Comparison of ENCODE assay signal across 13 cellular contexts in genomic region chr9:114371343-114371985, GRCh38. TPM values are rescaled to one million over a fixed set of nuclear protein-coding genes. Genes with fewer than 3 reads are reported as not detected.
DNase-seq lines count a peak whose midpoint lies in the region; ATAC-seq, FAIRE-seq and TF ChIP-seq lines count a peak whose summit lies in the region.
"Had no signal": no experiment of that assay in that cellular context is flagged by ENCODE, and none has a peak within 500 bp of the region (broad histone marks: within the 10 kb centered on the region; RNA-seq: fewer than 3 reads in every experiment).

No MANE protein-coding gene starts in this region.

- no peak overlapping the region for H2BK12ac ChIP-seq in neuronal stem cell (ENCODE audit: low read length)

- peaks cover 86% of the 10 kb centered on the region for H3K36me3 Mint-ChIP-seq in central memory CD8-positive, alpha-beta T cell (ENCODE audit: insufficient read depth)

- no peak overlapping the region for H2BK15ac ChIP-seq in neuronal stem cell (ENCODE audit: low read length)

- peak overlapping the region; percentile 62 for H2AK5ac ChIP-seq in neuronal stem cell (ENCODE audit: low read depth, low read length)

- no peak overlapping the region for H3K14ac ChIP-seq in neuronal stem cell (ENCODE audit: low read length)

- H2BK5ac ChIP-seq in neuronal stem cell (ENCODE audit: low read length), result no peak overlapping the region

- peak overlapping the region; percentile 79 for H4K91ac ChIP-seq in neuronal stem cell (ENCODE audit: low read depth, low read length, poor library complexity)

- peak overlapping the region; percentile 99 for H3K27ac ChIP-seq in OCI-LY1 (ENCODE audit: low read depth, low read length, poor library complexity, severe bottlenecking)
- H3K27ac ChIP-seq in neuronal stem cell (replicated peaks; ENCODE audit: low read length), result no peak overlapping the region
- H3K27ac ChIP-seq: cardiac muscle cell had no signal

- H3K9ac ChIP-seq in OCI-LY1 (ENCODE audit: low read length) (peak overlapping the region; percentile 69; the same call in 1 of the 2 replicates), neuronal stem cell (ENCODE audit: low read depth, low read length, poor library complexity) (no peak overlapping the region)

- H3K27me3 ChIP-seq in OCI-LY1 (ENCODE audit: insufficient read depth, low read length), result no peaks in the 10 kb centered on the region
- H3K27me3 ChIP-seq in neuronal stem cell (ENCODE audit: control insufficient read depth in 3 of 3, insufficient read depth in 3 of 3, low read depth in 1 of 3, low read length in 3 of 3), result no peaks in the 10 kb centered on the region
- H3K27me3 ChIP-seq: cardiac muscle cell, gastrocnemius medialis had no signal

- H4K8ac ChIP-seq in neuronal stem cell (ENCODE audit: low read depth, low read length), result no peak overlapping the region

- no peaks in the 10 kb centered on the region for H3K79me1 ChIP-seq in neuronal stem cell (ENCODE audit: low read depth, low read length)

- WGBS in neuronal stem cell (ENCODE audit: extremely low coverage in 2 of 2, insufficient read length in 2 of 2, insufficient replicate concordance in 1 of 2), 2 donors, result no CpG with 5 or more reads among the region's 7 CpGs

- no peak overlapping the region for H2AFZ ChIP-seq in OCI-LY1 (ENCODE audit: low read length)
- H2AFZ ChIP-seq in neuronal stem cell (ENCODE audit: low read length), result no peak overlapping the region

- no peak overlapping the region for H3K18ac ChIP-seq in neuronal stem cell (ENCODE audit: low read length)

- H3K9me2 ChIP-seq in OCI-LY1 (ENCODE audit: low read depth, low read length), result no peaks in the 10 kb centered on the region

- no peaks in the 10 kb centered on the region for H4K20me1 ChIP-seq in OCI-LY1 (ENCODE audit: insufficient read depth, low read length)

- H3K36me3 ChIP-seq in OCI-LY1 (ENCODE audit: insufficient read depth, low read length), result peaks cover 51% of the 10 kb centered on the region
- peaks cover 4 to 25% of the 10 kb centered on the region in 2 donors for H3K36me3 ChIP-seq in neuronal stem cell (replicated peaks in 1 of 2; ENCODE audit: control insufficient read depth in 2 of 2, insufficient read depth in 2 of 2, low read length in 2 of 2)
- H3K36me3 ChIP-seq: gastrocnemius medialis had no signal

- DNase-seq in GM12891 (ENCODE audit: insufficient read length, low spot score) (no peak), neuronal stem cell (ENCODE audit: low spot score) (no peak), DMS79 treated with DMSO at 0.1 percent for 48 hours (lab: John Stamatoyannopoulos, UW) (no peak), hepatic stellate cell (ENCODE audit: low spot score) (no peak), DMS114 treated with DMSO at 0.1 percent for 48 hours (lab: John Stamatoyannopoulos, UW; ENCODE audit: unreplicated experiment) (no peak)
- no peak for DNase-seq in central memory CD8-positive, alpha-beta T cell (ENCODE audit: low spot score in 2 of 2)
- DNase-seq: gastrocnemius medialis; NCI-H187 treated with DMSO at 0.1 percent for 48 hours; stimulated activated naive CD4-positive, alpha-beta T cell treated with Interleukin-2 at 50 U/mL for 16 hours had no signal

- no peak overlapping the region for H3K4ac ChIP-seq in neuronal stem cell (ENCODE audit: low read length)

- no peaks in the 10 kb centered on the region for H3K27me3 Mint-ChIP-seq in central memory CD8-positive, alpha-beta T cell

- no peak overlapping the region for H2BK120ac ChIP-seq in neuronal stem cell (ENCODE audit: low read depth, low read length)

- no peaks in the 10 kb centered on the region for H3K79me2 ChIP-seq in OCI-LY1 (ENCODE audit: insufficient read depth, low read length)

- H3K4me2 ChIP-seq in OCI-LY1 (ENCODE audit: low read length) (peak overlapping the region; percentile 59; the same call in 1 of the 2 replicates), neuronal stem cell (ENCODE audit: insufficient read depth, low read length, poor library complexity, severe bottlenecking) (no peak overlapping the region)

- peak overlapping the region; percentile 72 for H3K4me3 Mint-ChIP-seq in central memory CD8-positive, alpha-beta T cell
- H3K4me3 Mint-ChIP-seq: mesothelial cell of epicardium had no signal

- H3K27ac Mint-ChIP-seq in central memory CD8-positive, alpha-beta T cell (ENCODE audit: low read depth), result peak overlapping the region; percentile 89
- H3K27ac Mint-ChIP-seq: mesothelial cell of epicardium had no signal

- peaks cover 6% of the 10 kb centered on the region for H3F3A ChIP-seq in OCI-LY1 (ENCODE audit: insufficient read depth, low read length)

- peaks cover 91% of the 10 kb centered on the region for H3K4me1 ChIP-seq in OCI-LY1 (ENCODE audit: insufficient read depth, low read length, severe bottlenecking)
- peaks cover 15 to 22% of the 10 kb centered on the region in 2 donors for H3K4me1 ChIP-seq in neuronal stem cell (ENCODE audit: control insufficient read depth in 2 of 2, insufficient read depth in 1 of 2, low read depth in 1 of 2, low read length in 2 of 2)

- H3K4me3 ChIP-seq in OCI-LY1 (ENCODE audit: low read depth, low read length, poor library complexity, severe bottlenecking) (peak overlapping the region; percentile 31), neuronal stem cell (ENCODE audit: low read length in 2 of 2) (no peak overlapping the region)
- H3K4me3 ChIP-seq: cardiac muscle cell, gastrocnemius medialis had no signal

- no peak for TF ChIP-seq POLR2A in GM12891 (IDR thresholded peaks at IDR 0.05; ENCODE audit: low read depth, low read length)

- peak; percentile 79 for FAIRE-seq in GM12891 (lab: Jason Lieb, UNC)

- H3K23ac ChIP-seq in neuronal stem cell (ENCODE audit: low read depth, low read length, poor library complexity), result no peak overlapping the region

- no peak for TF ChIP-seq CTCF in OCI-LY1 (IDR thresholded peaks at IDR 0.05; ENCODE audit: low read length)

- no peaks in the 10 kb centered on the region for H3K9me3 ChIP-seq in OCI-LY1 (ENCODE audit: low read length)
- no peaks in the 10 kb centered on the region for H3K9me3 ChIP-seq in neuronal stem cell (replicated peaks in 1 of 2; ENCODE audit: control insufficient read depth in 2 of 2, insufficient read depth in 1 of 2, low read depth in 1 of 2, low read length in 2 of 2)
- H3K9me3 ChIP-seq: gastrocnemius medialis had no signal

- peaks cover 69% of the 10 kb centered on the region for H3K4me1 Mint-ChIP-seq in central memory CD8-positive, alpha-beta T cell

- no peaks in the 10 kb centered on the region for H3K9me3 Mint-ChIP-seq in central memory CD8-positive, alpha-beta T cell
- H3K9me3 Mint-ChIP-seq: mesothelial cell of epicardium had no signal

- no peak for ATAC-seq in central memory CD8-positive, alpha-beta T cell (replicated peaks; ENCODE audit: extremely low read depth, poor library complexity, severe bottlenecking)
- no peak for ATAC-seq in GM18858 (IDR thresholded peaks at IDR 0.05; ENCODE audit: unreplicated experiment)

TF ChIP-seq in GM12891, 5 proteins besides CTCF, POLR2A, EP300 and RAD21:
- TF ChIP-seq POU2F2 (IDR thresholded peaks at IDR 0.05; ENCODE audit: low read depth, low read length) (no peak), PAX5 (IDR thresholded peaks at IDR 0.05; ENCODE audit: insufficient read depth, low read length, severe bottlenecking) (no peak), SPI1 (IDR thresholded peaks at IDR 0.05; ENCODE audit: low read depth, low read length) (no peak), TAF1 (IDR thresholded peaks at IDR 0.05; ENCODE audit: low read depth, low read length) (no peak), POLR2AphosphoS5 (IDR thresholded peaks at IDR 0.05; ENCODE audit: low read depth, low read length) (no peak)

RNA-seq across cellular contexts. Expression of gene AKNA, which starts 16.3 kb away (rescaled TPM):
- 46.5 TPM for polyA plus RNA-seq in GM12891 (2012; ENCODE audit: low read depth, missing spikeins)
- 13.9 TPM for polyA plus RNA-seq in neuronal stem cell (2013, experiment 1 of 2)
- 13.8 TPM for polyA plus RNA-seq in neuronal stem cell (2013, experiment 2 of 2)

RNA-seq across cellular contexts. Expression of gene ORM2, which starts 41.8 kb away (rescaled TPM):
- not detected for polyA plus RNA-seq in GM12891 (2012; ENCODE audit: low read depth, missing spikeins)
- polyA plus RNA-seq in neuronal stem cell (2013, experiment 1 of 2), result 0.14 TPM
- polyA plus RNA-seq in neuronal stem cell (2013, experiment 2 of 2), result 0.08 TPM
- polyA plus RNA-seq: cardiac muscle cell had no signal

RNA-seq across cellular contexts. Expression of gene ORM1, which starts 48.6 kb away (rescaled TPM):
- polyA plus RNA-seq in GM12891 (2012; ENCODE audit: low read depth, missing spikeins), result not detected
- polyA plus RNA-seq in neuronal stem cell (2013, experiment 1 of 2), result not detected
- polyA plus RNA-seq in neuronal stem cell (2013, experiment 2 of 2), result not detected
